Comparison of ENCODE assay signal across 1 cellular context in genomic region chr5:125190232-125191051, GRCh38.
TF ChIP-seq lines count a peak whose summit lies in the region.

No MANE protein-coding gene starts in this region.

TF ChIP-seq in SK-N-SH, 30 proteins besides CTCF, POLR2A, EP300 and RAD21 (continued from another document):
- no peak for TF ChIP-seq ZBTB33 (IDR thresholded peaks at IDR 0.05; ENCODE audit: borderline replicate concordance, low read depth)
- no peak for TF ChIP-seq NFIC (IDR thresholded peaks at IDR 0.05; ENCODE audit: borderline replicate concordance)
- TF ChIP-seq FOXM1 (IDR thresholded peaks at IDR 0.05; ENCODE audit: low read depth), result no peak
- no peak for TF ChIP-seq GABPA (IDR thresholded peaks at IDR 0.05; ENCODE audit: low read depth)
- no peak for TF ChIP-seq POLR2AphosphoS5 (IDR thresholded peaks at IDR 0.05; ENCODE audit: low read depth, low read length)
- TF ChIP-seq TEAD4 (IDR thresholded peaks at IDR 0.05; ENCODE audit: borderline replicate concordance, insufficient read depth), result no peak
- TF ChIP-seq RCOR1 (IDR thresholded peaks at IDR 0.05; ENCODE audit: low read length), result peak; percentile 98
- TF ChIP-seq JUND (IDR thresholded peaks at IDR 0.05), result no peak
- peak; percentile 23; the same call in 1 of the 2 replicates for TF ChIP-seq SMC3 (IDR thresholded peaks at IDR 0.05; ENCODE audit: low read depth, low read length)
- no peak for TF ChIP-seq MAX (IDR thresholded peaks at IDR 0.05; ENCODE audit: low read depth)
- TF ChIP-seq SIN3A (IDR thresholded peaks at IDR 0.05; ENCODE audit: borderline replicate concordance, low read depth, low read length), result no peak
- no peak for TF ChIP-seq MEF2A (IDR thresholded peaks at IDR 0.05; ENCODE audit: borderline replicate concordance, low read depth)
- TF ChIP-seq PBX3 (IDR thresholded peaks at IDR 0.05), result no peak
- TF ChIP-seq GATA2 (CRISPR knock-in tag; IDR thresholded peaks at IDR 0.05), result peak; percentile 86
- 0 out of 2 replicates have a peak, but pooled peaks have one; percentile 50 for TF ChIP-seq RFX5 (IDR thresholded peaks at IDR 0.05; ENCODE audit: low read length)
- TF ChIP-seq, protein P1, sequence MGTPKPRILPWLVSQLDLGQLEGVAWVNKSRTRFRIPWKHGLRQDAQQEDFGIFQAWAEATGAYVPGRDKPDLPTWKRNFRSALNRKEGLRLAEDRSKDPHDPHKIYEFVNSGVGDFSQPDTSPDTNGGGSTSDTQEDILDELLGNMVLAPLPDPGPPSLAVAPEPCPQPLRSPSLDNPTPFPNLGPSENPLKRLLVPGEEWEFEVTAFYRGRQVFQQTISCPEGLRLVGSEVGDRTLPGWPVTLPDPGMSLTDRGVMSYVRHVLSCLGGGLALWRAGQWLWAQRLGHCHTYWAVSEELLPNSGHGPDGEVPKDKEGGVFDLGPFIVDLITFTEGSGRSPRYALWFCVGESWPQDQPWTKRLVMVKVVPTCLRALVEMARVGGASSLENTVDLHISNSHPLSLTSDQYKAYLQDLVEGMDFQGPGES (IDR thresholded peaks at IDR 0.05; ENCODE audit: low read depth, low read length), result no peak
- no peak for TF ChIP-seq RXRA (IDR thresholded peaks at IDR 0.05; ENCODE audit: borderline replicate concordance, low read depth)
- TF ChIP-seq FOXJ3 (CRISPR knock-in tag; IDR thresholded peaks at IDR 0.05), result peak; percentile 83
- peak; percentile 69 for TF ChIP-seq TCF12 (IDR thresholded peaks at IDR 0.05)
- TF ChIP-seq FOSL2 (IDR thresholded peaks at IDR 0.05; ENCODE audit: borderline replicate concordance, low read depth), result no peak
